8 cellular contexts compared by ENCODE assay signal in the genomic region with DNA sequence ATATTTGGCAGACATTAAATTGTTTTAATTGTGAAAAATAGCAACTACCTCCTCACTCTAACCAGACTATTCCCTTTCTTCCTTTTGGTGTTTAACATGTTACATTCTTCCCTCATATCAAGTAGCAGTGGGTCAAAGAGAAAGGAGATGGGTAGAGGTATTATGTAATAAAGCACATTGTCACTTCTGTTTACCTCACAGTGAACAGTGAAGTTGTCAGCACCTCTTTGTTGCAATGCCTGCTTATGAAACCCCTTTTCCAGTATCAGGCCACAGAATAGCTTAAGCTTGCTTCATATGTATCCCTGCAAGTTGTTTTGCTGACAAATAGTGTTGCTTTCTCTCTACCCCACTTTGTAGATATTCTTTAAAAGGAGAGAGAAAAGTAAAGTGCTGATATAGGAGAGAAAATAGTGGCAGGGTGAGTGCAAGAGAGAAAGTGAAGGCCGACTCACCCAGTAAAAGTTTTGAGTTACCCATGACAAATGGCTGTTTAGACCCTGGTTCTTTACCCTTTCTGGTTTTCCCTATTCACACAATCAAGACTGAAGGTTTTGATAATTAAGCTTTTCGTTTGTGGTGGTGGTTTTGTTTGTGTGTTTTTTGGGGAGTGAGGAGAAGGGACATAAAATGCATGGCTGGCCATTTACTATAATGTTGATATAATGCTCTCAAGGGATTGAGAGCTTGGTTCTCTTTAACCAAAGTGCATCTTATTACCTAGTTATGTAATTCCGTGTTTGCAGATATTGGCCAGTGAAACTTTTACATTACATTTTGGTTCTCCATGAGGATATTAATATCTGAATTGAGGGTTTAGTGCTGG. TPM values are rescaled to one million over a fixed set of nuclear protein-coding genes. Genes with fewer than 3 reads are reported as not detected.
A peak's percentile ranks its signal among the peaks of the same experiment; 100 is the strongest.
DNase-seq lines count a peak whose midpoint lies in the region; ATAC-seq lines count a peak whose summit lies in the region.

No MANE protein-coding gene starts in this region.

- intact Hi-C loops in right cardiac atrium (cut with DNase I): loop anchor here (10.0 kb wide), 3 partner anchors 68 to 142 kb away; a partner anchor contains a TSS

- DNase-seq in right cardiac atrium: no peak
- DNase-seq in activated CD4-positive, alpha-beta memory T cell treated with anti-CD3 and anti-CD28 coated beads, Interleukin-2, amount 10 ng/mL, durations not matched to agents 7 days and 5 days: no peak
- DNase-seq in activated effector memory CD4-positive, alpha-beta T cell treated with Interleukin-2 at 50 U/mL for 16 hours: no peak
- no peak for DNase-seq in 8988T

- peak overlapping the region; percentile 95 for H3K4me3 Mint-ChIP-seq in activated T-helper 17 cell treated with anti-CD3 and anti-CD28 coated beads, Interleukin-2, amount 50 U/mL, for 72 hours
- no peak overlapping the region for H3K4me3 Mint-ChIP-seq in activated CD4-positive, alpha-beta memory T cell treated with anti-CD3 and anti-CD28 coated beads, Interleukin-2, amount 10 ng/mL, durations not matched to agents 7 days and 5 days

- no peak overlapping the region; the same call in 1 of the 2 replicates for H3K9ac ChIP-seq in HUES64 (ENCODE audit: low read depth, low read length)

- H3K27ac ChIP-seq in HUES64 (ENCODE audit: low read depth, low read length) (peak overlapping the region; percentile 77), right cardiac atrium (ENCODE audit: low read length) (peak overlapping the region; percentile 49), skin epidermis (peak overlapping the region in 13 of 21 experiments; percentile 21 to 100 (median 99))

- peaks cover 46% of the 10 kb centered on the region for H3K4me1 Mint-ChIP-seq in activated T-helper 17 cell treated with anti-CD3 and anti-CD28 coated beads, Interleukin-2, amount 50 U/mL, for 72 hours
- H3K4me1 Mint-ChIP-seq in activated CD4-positive, alpha-beta memory T cell treated with anti-CD3 and anti-CD28 coated beads, Interleukin-2, amount 10 ng/mL, durations not matched to agents 7 days and 5 days: peaks cover 43% of the 10 kb centered on the region

- peaks cover 16% of the 10 kb centered on the region; the same call in 1 of the 2 replicates for H3K36me3 ChIP-seq in HUES64 (ENCODE audit: insufficient read depth, low read length)

- no peaks in the 10 kb centered on the region for H3K9me3 Mint-ChIP-seq in activated T-helper 17 cell treated with anti-CD3 and anti-CD28 coated beads, Interleukin-2, amount 50 U/mL, for 72 hours
- no peaks in the 10 kb centered on the region for H3K9me3 Mint-ChIP-seq in activated CD4-positive, alpha-beta memory T cell treated with anti-CD3 and anti-CD28 coated beads, Interleukin-2, amount 10 ng/mL, durations not matched to agents 7 days and 5 days

- CTCF ChIA-PET in activated CD4-positive, alpha-beta memory T cell treated with anti-CD3 and anti-CD28 coated beads, Interleukin-2, amount 10 ng/mL, durations not matched to agents 7 days and 5 days (lab: Charles Lee): interaction anchor here (1.3 kb wide), 1 partner anchor 142 kb away, joined by 5 read pairs; a partner anchor contains a TSS

- peak overlapping the region; percentile 100; the same call in 1 of the 2 replicates for H3K4me3 ChIP-seq in HUES64 (ENCODE audit: low read length)
- peak overlapping the region; percentile 77 for H3K4me3 ChIP-seq in right cardiac atrium (ENCODE audit: low read length)
- peak overlapping the region; percentile 60 to 95 (median 83) for H3K4me3 ChIP-seq in skin epidermis

- H3K27me3 ChIP-seq in HUES64 (ENCODE audit: insufficient read depth, low read length) (peaks cover 6% of the 10 kb centered on the region; the same call in 1 of the 2 replicates), right cardiac atrium (ENCODE audit: control insufficient read depth, insufficient read depth) (no peaks in the 10 kb centered on the region)

- peaks cover 77% of the 10 kb centered on the region for H3K36me3 Mint-ChIP-seq in activated T-helper 17 cell treated with anti-CD3 and anti-CD28 coated beads, Interleukin-2, amount 50 U/mL, for 72 hours (ENCODE audit: low read depth)
- peaks cover 33% of the 10 kb centered on the region for H3K36me3 Mint-ChIP-seq in activated CD4-positive, alpha-beta memory T cell treated with anti-CD3 and anti-CD28 coated beads, Interleukin-2, amount 10 ng/mL, durations not matched to agents 7 days and 5 days (ENCODE audit: low read depth)

- WGBS in HUES64: 50% methylated on average over 3 of the region's 3 CpGs
- 17% methylated on average over 3 of the region's 3 CpGs for WGBS in right cardiac atrium

- H3K9me3 ChIP-seq in HUES64 (ENCODE audit: insufficient read depth, low read depth, low read length) (no peaks in the 10 kb centered on the region), right cardiac atrium (ENCODE audit: control insufficient read depth, low read length) (no peaks in the 10 kb centered on the region)

- ATAC-seq in activated T-helper 17 cell treated with anti-CD3 and anti-CD28 coated beads, Interleukin-2, amount 50 U/mL, for 72 hours (replicated peaks): no peak
- ATAC-seq in right cardiac atrium (no peak), HG03469 (IDR thresholded peaks at IDR 0.05; ENCODE audit: unreplicated experiment) (no peak)

- no peaks in the 10 kb centered on the region for H3K27me3 Mint-ChIP-seq in activated T-helper 17 cell treated with anti-CD3 and anti-CD28 coated beads, Interleukin-2, amount 50 U/mL, for 72 hours
- peaks cover 14% of the 10 kb centered on the region for H3K27me3 Mint-ChIP-seq in activated CD4-positive, alpha-beta memory T cell treated with anti-CD3 and anti-CD28 coated beads, Interleukin-2, amount 10 ng/mL, durations not matched to agents 7 days and 5 days

- POLR2A ChIA-PET in activated CD4-positive, alpha-beta memory T cell treated with anti-CD3 and anti-CD28 coated beads, Interleukin-2, amount 10 ng/mL, durations not matched to agents 7 days and 5 days (lab: Charles Lee): interaction anchor here (1.1 to 2.8 kb wide), 5 partner anchors 66 to 324 kb away, joined by 3 to 19 read pairs (median 3); a partner anchor contains a TSS

- peaks cover 53% of the 10 kb centered on the region for H3K4me1 ChIP-seq in HUES64 (ENCODE audit: insufficient read depth, low read length)
- H3K4me1 ChIP-seq in right cardiac atrium (ENCODE audit: control insufficient read depth, insufficient read depth, low read length): peaks cover 2% of the 10 kb centered on the region

- peak overlapping the region; percentile 96 for H3K27ac Mint-ChIP-seq in activated T-helper 17 cell treated with anti-CD3 and anti-CD28 coated beads, Interleukin-2, amount 50 U/mL, for 72 hours
- no peak overlapping the region for H3K27ac Mint-ChIP-seq in activated CD4-positive, alpha-beta memory T cell treated with anti-CD3 and anti-CD28 coated beads, Interleukin-2, amount 10 ng/mL, durations not matched to agents 7 days and 5 days

RNA-seq across cellular contexts. Expression of a gene that starts 3.7 kb away (rescaled TPM):
- polyA plus RNA-seq in HUES64 (2013, experiment 1 of 2): 157 TPM
- 180 TPM for polyA plus RNA-seq in HUES64 (2013, experiment 2 of 2)
- total RNA-seq in activated T-helper 17 cell treated with anti-CD3 and anti-CD28 coated beads, Interleukin-2, amount 50 U/mL, for 72 hours: 100 to 1,000 TPM in 1 of 2 donors, 10 to 100 TPM in 1; 75.7 to 108 TPM
- total RNA-seq in right cardiac atrium: 100 to 1,000 TPM; 585 to 643 (median 613) TPM
- polyA plus RNA-seq in right cardiac atrium: 633 TPM
- 100 to 1,000 TPM; 226 to 227 TPM for total RNA-seq in activated CD4-positive, alpha-beta memory T cell treated with anti-CD3 and anti-CD28 coated beads, Interleukin-2, amount 10 ng/mL, durations not matched to agents 7 days and 5 days

Comparison
In these comparisons a context has a peak if more than half of its experiments do, and no peak if none do; other contexts are left out.
1. H3K27ac ChIP-seq: peak in every context shown above with its lines; median percentile 99 in skin epidermis; 77 in HUES64; 49 in right cardiac atrium.